Comparison of ENCODE assay signal across 25 cellular contexts in the genomic region with DNA sequence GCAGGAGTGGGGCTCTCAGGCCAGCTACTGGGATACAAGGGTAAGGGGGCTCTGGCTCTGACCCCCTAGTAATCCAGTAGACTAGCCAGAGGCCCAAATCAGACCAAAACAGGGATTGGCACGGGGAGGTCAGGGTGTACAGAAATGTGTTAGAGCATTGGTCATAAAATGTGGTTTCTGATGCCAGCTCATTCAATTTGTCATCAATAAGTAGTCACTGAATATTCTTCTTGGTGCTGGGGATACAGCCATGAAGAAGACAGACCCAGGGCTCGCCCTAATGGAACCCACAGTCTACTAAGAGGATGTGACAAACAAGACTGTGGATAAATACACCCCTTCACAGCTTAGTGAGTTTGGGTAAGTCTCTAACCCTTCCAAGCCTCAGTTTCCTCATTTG. TPM values are rescaled to one million over a fixed set of nuclear protein-coding genes. Genes with fewer than 3 reads are reported as not detected.
"Had no signal": no experiment of that assay in that cellular context is flagged by ENCODE, and none has a peak within 500 bp of the region (broad histone marks: within the 10 kb centered on the region; RNA-seq: fewer than 3 reads in every experiment).

No MANE protein-coding gene starts in this region.

- H3K4me3 Mint-ChIP-seq: activated CD4-positive, alpha-beta memory T cell treated with anti-CD3 and anti-CD28 coated beads for 36 hours; activated CD4-positive, alpha-beta T cell treated with anti-CD3 and anti-CD28 coated beads, Interleukin-2, amount 10 ng/mL, durations not matched to agents 7 days and 5 days; activated naive CD4-positive, alpha-beta T cell treated with anti-CD3 and anti-CD28 coated beads for 36 hours; activated naive CD8-positive, alpha-beta T cell; T-cell had no signal

- H3K27me3 ChIP-seq: MG63 had no signal

- DNase-seq: activated CD4-positive, alpha-beta memory T cell treated with anti-CD3 and anti-CD28 coated beads for 36 hours; activated CD4-positive, alpha-beta T cell treated with anti-CD3 and anti-CD28 coated beads, Interleukin-2, amount 10 ng/mL, durations not matched to agents 7 days and 5 days; activated CD4-positive, CD25-positive, alpha-beta regulatory T cell; activated gamma-delta T cell; activated naive CD4-positive, alpha-beta T cell treated with anti-CD3 and anti-CD28 coated beads for 36 hours; activated T-cell treated with anti-CD3 and anti-CD28 coated beads for 4 hours; amygdala; caudate nucleus; KG1; MG63; MV-4-11; NCI-H1092 treated with DMSO at 0.1 percent for 48 hours; NCI-H1417 treated with DMSO at 0.1 percent for 48 hours; NCI-H1694; NCI-H2029; NCI-H226; NCI-H774; SHP77 treated with DMSO at 0.1 percent for 48 hours; T-cell; T-helper 2 cell; T1000 had no signal

- H3K9me3 Mint-ChIP-seq: activated CD4-positive, alpha-beta memory T cell treated with anti-CD3 and anti-CD28 coated beads for 36 hours; activated CD4-positive, alpha-beta T cell treated with anti-CD3 and anti-CD28 coated beads, Interleukin-2, amount 10 ng/mL, durations not matched to agents 7 days and 5 days; activated naive CD4-positive, alpha-beta T cell treated with anti-CD3 and anti-CD28 coated beads for 36 hours; T-cell had no signal

- H3K4me3 ChIP-seq: MG63 had no signal

- H3K9me3 ChIP-seq: MG63 had no signal

- H3K27ac Mint-ChIP-seq: activated CD4-positive, alpha-beta memory T cell treated with anti-CD3 and anti-CD28 coated beads for 36 hours; activated CD4-positive, alpha-beta T cell treated with anti-CD3 and anti-CD28 coated beads, Interleukin-2, amount 10 ng/mL, durations not matched to agents 7 days and 5 days; activated naive CD4-positive, alpha-beta T cell treated with anti-CD3 and anti-CD28 coated beads for 36 hours; T-cell had no signal

- H3K27me3 Mint-ChIP-seq: activated CD4-positive, alpha-beta memory T cell treated with anti-CD3 and anti-CD28 coated beads for 36 hours; activated CD4-positive, alpha-beta T cell treated with anti-CD3 and anti-CD28 coated beads, Interleukin-2, amount 10 ng/mL, durations not matched to agents 7 days and 5 days; activated naive CD8-positive, alpha-beta T cell; T-cell had no signal

- H3K27ac ChIP-seq: RWPE1, VCaP had no signal

RNA-seq across cellular contexts. Expression of gene MAP1LC3A, which starts 11.1 kb away (rescaled TPM):
- total RNA-seq: OCI-LY7 had no signal
